7 cellular contexts compared by ENCODE assay signal in genomic region chr6:3378808-3379207, GRCh38.
DNase-seq lines count a peak whose midpoint lies in the region; ATAC-seq, FAIRE-seq and TF ChIP-seq lines count a peak whose summit lies in the region.
"Not testable (repeated sequence)": the region's sequence is repeated elsewhere in the genome, so short reads cannot be mapped to it uniquely, and the experiment has no call there.

No MANE protein-coding gene starts in this region.

- peaks cover 20% of the 10 kb centered on the region for H3F3A ChIP-seq in PC-9 (ENCODE audit: insufficient read depth, low read depth)

- TF ChIP-seq EP300 in K562 (IDR thresholded peaks at IDR 0.05; ENCODE audit: low read length); stomach (IDR thresholded peaks at IDR 0.05): not testable (repeated sequence)

- POLR2A ChIA-PET in PC-9 (lab: Charles Lee; ENCODE audit: unreplicated experiment) = not testable (repeated sequence)
- POLR2A ChIA-PET in K562 (lab: Yijun Ruan, JAX) = interaction anchor here (2.6 kb wide), 1 partner anchor 12 kb away, joined by 10 read pairs; no protein-coding TSS in a partner anchor

- TF ChIP-seq POLR2A in K562 (conservative IDR thresholded peaks at IDR 0.05); stomach (IDR thresholded peaks at IDR 0.05): not testable (repeated sequence)

- not testable (repeated sequence) for H2AFZ ChIP-seq in PC-9; K562 (ENCODE audit: low read depth, low read length)
- peak overlapping the region; percentile 20 for H2AFZ ChIP-seq in parathyroid adenoma

- not testable (repeated sequence) for TF ChIP-seq RAD21 in K562 (CRISPR knock-in tag; conservative IDR thresholded peaks at IDR 0.05 in 1 of 2, IDR thresholded peaks at IDR 0.05 in 1 of 2)

- peak overlapping the region; percentile 59 for H3K4me2 ChIP-seq in BLaER1
- H3K4me2 ChIP-seq in PC-9; K562 (ENCODE audit: insufficient read depth, low read length); parathyroid adenoma (ENCODE audit: low read length): not testable (repeated sequence)

- WGBS in K562 (ENCODE audit: insufficient coverage, low coverage, missing lambda C conversion rate) = 60% methylated on average over 4 of the region's 4 CpGs
- 63 to 85% (median 71%) methylated on average over 4 of the region's 4 CpGs for WGBS in stomach, 5 donors

- not testable (repeated sequence) for H4K20me1 ChIP-seq in BLaER1; PC-9 (ENCODE audit: insufficient read depth); K562 (replicated peaks; ENCODE audit: control insufficient read depth, insufficient read depth, low read length)

- H3K9me1 ChIP-seq in K562 (ENCODE audit: control insufficient read depth, insufficient read depth, low read length) = not testable (repeated sequence)

- H3K9me3 ChIP-seq in BLaER1; PC-9 (ENCODE audit: insufficient read depth, low read depth); K562 (replicated peaks; ENCODE audit: control insufficient read depth, insufficient read depth, low read depth, low read length); parathyroid adenoma (ENCODE audit: control insufficient read depth, low read length); stomach: not testable (repeated sequence)

- BruUV-seq in PC-9 (replicated peaks; lab: Mats Ljungman, UMichigan); K562 (replicated peaks; lab: Mats Ljungman, UMichigan): not testable (repeated sequence)

- H3K27me3 ChIP-seq in BLaER1; PC-9 (ENCODE audit: insufficient read depth, low read depth); K562 (ENCODE audit: control insufficient read depth in 2 of 2, insufficient read depth in 2 of 2, low read length in 2 of 2); parathyroid adenoma (ENCODE audit: control insufficient read depth, insufficient read depth, low read length); stomach: not testable (repeated sequence)

- not testable (repeated sequence) for ATAC-seq in K562
- peak; percentile 74 for ATAC-seq in esophagus mucosa

- TF ChIP-seq CTCF in PC-9 (conservative IDR thresholded peaks at IDR 0.05); K562 (IDR thresholded peaks at IDR 0.05 in 2 of 3, conservative IDR thresholded peaks at IDR 0.05 in 1 of 3; ENCODE audit: insufficient read depth in 2 of 3, low read depth in 1 of 3, low read length in 3 of 3); parathyroid adenoma (IDR thresholded peaks at IDR 0.05); stomach (IDR thresholded peaks at IDR 0.05): not testable (repeated sequence)

- H3K36me3 ChIP-seq in BLaER1; PC-9 (ENCODE audit: low read depth); K562 (ENCODE audit: control insufficient read depth, insufficient read depth, low read length); parathyroid adenoma (ENCODE audit: control insufficient read depth, insufficient read depth, low read length); stomach: not testable (repeated sequence)

- intact Hi-C loops in PC-9 (cut with micrococcal nuclease; ENCODE audit: unreplicated experiment) = loop anchor here (1.0 kb wide), 1 partner anchor 16 kb away; no protein-coding TSS in a partner anchor
- intact Hi-C loops in K562 (cut with micrococcal nuclease); stomach (cut with DNase I; ENCODE audit: low total_unique reads): not testable (repeated sequence)

- CTCF ChIA-PET in PC-9 (lab: Charles Lee) = interaction anchor here (0.9 kb wide), 1 partner anchor 78 kb away, joined by 9 read pairs; the partner anchor contains the start of gene SLC22A23
- CTCF ChIA-PET in K562 (lab: Yijun Ruan, JAX; ENCODE audit: low intra/inter-chr PET ratio) = interaction anchor here (0.6 kb wide), 1 partner anchor 100 kb away, joined by 4 read pairs; no protein-coding TSS in a partner anchor

- not testable (repeated sequence) for H3K27ac ChIP-seq in BLaER1; PC-9; K562 (ENCODE audit: extremely low read depth, low read depth, low read length)
- peak overlapping the region; percentile 50 for H3K27ac ChIP-seq in parathyroid adenoma
- H3K27ac ChIP-seq in stomach = peak overlapping the region in 3 of 5 donors; percentile 78 to 88 (median 83)

- not testable (repeated sequence) for H3K79me2 ChIP-seq in PC-9 (ENCODE audit: low read depth); K562 (ENCODE audit: control insufficient read depth, insufficient read depth, low read length); parathyroid adenoma

- H3K4me3 ChIP-seq in BLaER1; PC-9; K562; parathyroid adenoma (ENCODE audit: low read depth, low read length); stomach: not testable (repeated sequence)

- not testable (repeated sequence) for H3K9ac ChIP-seq in BLaER1; K562 (ENCODE audit: insufficient read depth in 1 of 2, low read depth in 2 of 2, low read length in 2 of 2); parathyroid adenoma

- DNase-seq in ELF-1 (ENCODE audit: low read depth, low spot score) = peak; percentile 43
- peak; percentile 42 to 43 for DNase-seq in PC-9
- DNase-seq in K562 (ENCODE audit: extremely low read depth in 1 of 4, low spot score in 3 of 4); stomach: not testable (repeated sequence)

- H3K4me1 ChIP-seq in BLaER1 = peaks cover 34% of the 10 kb centered on the region
- peaks cover 42% of the 10 kb centered on the region for H3K4me1 ChIP-seq in PC-9 (replicated peaks; ENCODE audit: insufficient read depth)
- peaks cover 22 to 46% of the 10 kb centered on the region in 2 experiments for H3K4me1 ChIP-seq in K562 (replicated peaks in 1 of 2; ENCODE audit: control insufficient read depth in 2 of 2, insufficient read depth in 2 of 2, low read length in 2 of 2)
- H3K4me1 ChIP-seq in parathyroid adenoma = peaks cover 45% of the 10 kb centered on the region
- H3K4me1 ChIP-seq in stomach = peaks cover 23 to 77% (median 50%) of the 10 kb centered on the region in 4 donors

- in situ Hi-C loops in K562 (cut with MboI) = not testable (repeated sequence)

- FAIRE-seq in K562 (lab: Jason Lieb, UNC) = not testable (repeated sequence)

- H3K9me2 ChIP-seq in PC-9 (ENCODE audit: insufficient read depth) = not testable (repeated sequence)

TF ChIP-seq in K562, 482 proteins besides CTCF, POLR2A, EP300 and RAD21:
- TF ChIP-seq ZNF512 (tag; IDR thresholded peaks at IDR 0.05) (0 out of 2 replicates have a peak, but pooled peaks have one; percentile 15), SMARCE1 (IDR thresholded peaks at IDR 0.05) (0 out of 2 replicates have a peak, but pooled peaks have one; percentile 2)
